In the genomic region with DNA sequence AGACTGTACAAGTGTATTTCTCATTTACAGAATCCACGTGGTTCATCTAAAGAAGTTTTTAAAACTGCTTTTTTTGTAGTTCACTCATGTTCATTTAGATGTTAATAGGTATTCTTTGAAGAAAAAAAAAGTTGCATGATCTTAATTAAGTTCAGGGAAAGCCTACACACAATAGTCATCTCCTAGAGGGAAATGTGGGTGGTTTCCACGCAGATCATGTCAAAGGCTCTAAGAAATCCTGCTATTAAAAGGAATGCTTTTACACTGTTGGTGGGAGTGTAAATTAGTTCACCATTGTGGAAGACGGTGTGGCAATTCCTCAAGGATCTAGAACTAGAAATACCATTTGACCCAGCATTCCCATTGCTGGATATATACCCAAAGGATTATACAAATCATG, we compare ENCODE assay signal across 27 cellular contexts.
"Had no signal": no experiment of that assay in that cellular context is flagged by ENCODE, and none has a peak within 500 bp of the region (broad histone marks: within the 10 kb centered on the region; RNA-seq: fewer than 3 reads in every experiment).

No MANE protein-coding gene starts in this region.

- H3K27me3 ChIP-seq: colonic mucosa, dorsolateral prefrontal cortex, esophagus muscularis mucosa, esophagus squamous epithelium, foreskin keratinocyte, gastroesophageal sphincter, heart left ventricle, heart right ventricle had no signal

- H3K36me3 ChIP-seq: colonic mucosa, esophagus muscularis mucosa, esophagus squamous epithelium, gastroesophageal sphincter, heart left ventricle, heart right ventricle had no signal

- H3K27ac Mint-ChIP-seq: dendritic cell treated with granulocyte-macrophage colony-stimulating factor and Interleukin-4, amounts not matched to agents 40 ng/mL and 50 ng/mL, for 4 days; effector memory CD8-positive, alpha-beta T cell; endodermal cell had no signal

- H3K4me3 ChIP-seq: colonic mucosa, coronary artery, dorsolateral prefrontal cortex, esophagus muscularis mucosa, esophagus squamous epithelium, gastroesophageal sphincter, heart left ventricle, heart right ventricle had no signal

- H3K9me3 Mint-ChIP-seq: dendritic cell treated with granulocyte-macrophage colony-stimulating factor and Interleukin-4, amounts not matched to agents 40 ng/mL and 50 ng/mL, for 4 days; endodermal cell had no signal

- H3K9me3 ChIP-seq: colonic mucosa, esophagus muscularis mucosa, esophagus squamous epithelium, gastroesophageal sphincter, heart left ventricle, heart right ventricle had no signal

- DNase-seq: colonic mucosa; cortex of kidney; dermis blood vessel endothelial cell; dorsolateral prefrontal cortex; effector CD4-positive, alpha-beta T cell; effector CD8-positive, alpha-beta T cell; effector memory CD4-positive, alpha-beta T cell; effector memory CD8-positive, alpha-beta T cell; endodermal cell; erythroblast; esophagus squamous epithelium; foreskin fibroblast; foreskin keratinocyte; foreskin melanocyte; glutamatergic neuron; heart left ventricle; heart right ventricle had no signal

- H3K4me1 ChIP-seq: colonic mucosa, esophagus muscularis mucosa, esophagus squamous epithelium, foreskin keratinocyte, gastroesophageal sphincter, heart left ventricle, heart right ventricle had no signal

- H3K4me3 Mint-ChIP-seq: dendritic cell treated with granulocyte-macrophage colony-stimulating factor and Interleukin-4, amounts not matched to agents 40 ng/mL and 50 ng/mL, for 4 days; effector memory CD8-positive, alpha-beta T cell; endodermal cell had no signal

- H3K27me3 Mint-ChIP-seq: dendritic cell treated with granulocyte-macrophage colony-stimulating factor and Interleukin-4, amounts not matched to agents 40 ng/mL and 50 ng/mL, for 4 days; effector memory CD8-positive, alpha-beta T cell had no signal

- ATAC-seq: effector memory CD8-positive, alpha-beta T cell; esophagus mucosa; foreskin keratinocyte; gastroesophageal sphincter; heart left ventricle; heart right ventricle had no signal

- FAIRE-seq: colon, endometrium, endothelial cell of umbilical vein, frontal cortex had no signal

- H3K27ac ChIP-seq: colonic mucosa, coronary artery, dorsolateral prefrontal cortex, epithelial cell of prostate, esophagus muscularis mucosa, esophagus squamous epithelium, foreskin keratinocyte, gastroesophageal sphincter, heart left ventricle, heart right ventricle had no signal
